9 cellular contexts compared by ENCODE assay signal in genomic region chr3:25592510-25592968, GRCh38.
DNase-seq lines count a peak whose midpoint lies in the region; ATAC-seq and TF ChIP-seq lines count a peak whose summit lies in the region.
"Had no signal": no experiment of that assay in that cellular context is flagged by ENCODE, and none has a peak within 500 bp of the region (broad histone marks: within the 10 kb centered on the region; RNA-seq: fewer than 3 reads in every experiment).

No MANE protein-coding gene starts in this region.

- in situ Hi-C loops in astrocyte of the spinal cord (cut with HindIII; ENCODE audit: low sequenced_read_pairs): no loop called here

- peak; percentile 56 for TF ChIP-seq CTCF in AG09309 (IDR thresholded peaks at IDR 0.05; ENCODE audit: control insufficient read depth, insufficient read depth, low read depth, low read length, missing control alignments)
- TF ChIP-seq CTCF in astrocyte of the spinal cord (IDR thresholded peaks at IDR 0.05; ENCODE audit: low read depth, low read length): no peak

- DNase-seq in AG09309 (ENCODE audit: low read depth) (peak; percentile 64), astrocyte of the spinal cord (ENCODE audit: low read depth, low spot score) (peak; percentile 85), left lobe of liver (ENCODE audit: low spot score) (no peak)
- no peak for DNase-seq in stimulated activated CD8-positive, alpha-beta memory T cell treated with anti-CD3 and anti-CD28 coated beads, Interleukin-4, amount 100 ng/mL, for 48 hours
- DNase-seq: activated naive CD8-positive, alpha-beta T cell treated with anti-CD3 and anti-CD28 coated beads, Interleukin-2, amount 10 ng/mL, durations not matched to agents 7 days and 5 days had no signal

- no peak overlapping the region for H3K4me3 ChIP-seq in AG09309 (ENCODE audit: control insufficient read depth, low read depth, low read length)
- H3K4me3 ChIP-seq in astrocyte of the spinal cord (ENCODE audit: low read depth, low read length): no peak overlapping the region

- peak; percentile 52 for ATAC-seq in HG02759 (IDR thresholded peaks at IDR 0.05; ENCODE audit: unreplicated experiment)
- peak; percentile 76 for ATAC-seq in left lobe of liver
- no peak for ATAC-seq in GM21367 (IDR thresholded peaks at IDR 0.05; ENCODE audit: unreplicated experiment)
- ATAC-seq in GM18498 (IDR thresholded peaks at IDR 0.05; ENCODE audit: unreplicated experiment): no peak
- no peak for ATAC-seq in GM21723 (IDR thresholded peaks at IDR 0.05; ENCODE audit: unreplicated experiment)

Comparison
In these comparisons a context has a peak if more than half of its experiments do, and no peak if none do; other contexts are left out.
1. DNase-seq: peak in AG09309 (single experiment) and astrocyte of the spinal cord (single experiment); none in left lobe of liver (single experiment) and stimulated activated CD8-positive, alpha-beta memory T cell treated with anti-CD3 and anti-CD28 coated beads, Interleukin-4, amount 100 ng/mL, for 48 hours (single experiment).
2. ATAC-seq: peak in HG02759 (single experiment) and left lobe of liver (single experiment); none in GM21367 (single experiment), GM18498 (single experiment) and GM21723 (single experiment).